ENCODE assay signal across 1 cellular context in genomic region chr11:125100136-125100535, GRCh38.
TF ChIP-seq lines count a peak whose summit lies in the region.

No MANE protein-coding gene starts in this region.

TF ChIP-seq in HepG2, 621 proteins besides CTCF, POLR2A, EP300 and RAD21 (continued from another document):
- TF ChIP-seq, protein P1, sequence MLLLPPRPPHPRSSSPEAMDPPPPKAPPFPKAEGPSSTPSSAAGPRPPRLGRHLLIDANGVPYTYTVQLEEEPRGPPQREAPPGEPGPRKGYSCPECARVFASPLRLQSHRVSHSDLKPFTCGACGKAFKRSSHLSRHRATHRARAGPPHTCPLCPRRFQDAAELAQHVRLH (CRISPR knock-in tag; IDR thresholded peaks at IDR 0.05; ENCODE audit: borderline replicate concordance, low read depth): no peak
- TF ChIP-seq, protein P2, sequence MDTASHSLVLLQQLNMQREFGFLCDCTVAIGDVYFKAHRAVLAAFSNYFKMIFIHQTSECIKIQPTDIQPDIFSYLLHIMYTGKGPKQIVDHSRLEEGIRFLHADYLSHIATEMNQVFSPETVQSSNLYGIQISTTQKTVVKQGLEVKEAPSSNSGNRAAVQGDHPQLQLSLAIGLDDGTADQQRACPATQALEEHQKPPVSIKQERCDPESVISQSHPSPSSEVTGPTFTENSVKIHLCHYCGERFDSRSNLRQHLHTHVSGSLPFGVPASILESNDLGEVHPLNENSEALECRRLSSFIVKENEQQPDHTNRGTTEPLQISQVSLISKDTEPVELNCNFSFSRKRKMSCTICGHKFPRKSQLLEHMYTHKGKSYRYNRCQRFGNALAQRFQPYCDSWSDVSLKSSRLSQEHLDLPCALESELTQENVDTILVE (CRISPR knock-in tag; IDR thresholded peaks at IDR 0.05): no peak
